8 cellular contexts compared by ENCODE assay signal in genomic region chr1:225480825-225481434, GRCh38. TPM values are rescaled to one million over a fixed set of nuclear protein-coding genes. Genes with fewer than 3 reads are reported as not detected.
DNase-seq lines count a peak whose midpoint lies in the region; ATAC-seq and TF ChIP-seq lines count a peak whose summit lies in the region.

No MANE protein-coding gene starts in this region.

- no peaks in the 10 kb centered on the region for H3K79me2 ChIP-seq in OCI-LY3 (ENCODE audit: low read length)

- peak overlapping the region; percentile 49; the same call in 1 of the 2 replicates for H2AFZ ChIP-seq in OCI-LY3 (ENCODE audit: low read depth, low read length)

- 0 out of 2 replicates have a peak overlapping the region, but pooled peaks have one; percentile 4 for H3K4me3 ChIP-seq in OCI-LY3 (ENCODE audit: low read length)
- H3K4me3 ChIP-seq in astrocyte of the cerebellum (ENCODE audit: low read depth, low read length), result no peak overlapping the region
- H3K4me3 ChIP-seq in left lung, result no peak overlapping the region
- H3K4me3 ChIP-seq in tibial nerve, result no peak overlapping the region

- intact Hi-C loops in left lung (cut with DNase I), result no loop called here

- peaks cover 12% of the 10 kb centered on the region for H3K4me1 ChIP-seq in OCI-LY3 (ENCODE audit: low read length)
- H3K4me1 ChIP-seq in left lung, result no peaks in the 10 kb centered on the region
- peaks cover 0 to 12% (median 0%) of the 10 kb centered on the region in 4 donors for H3K4me1 ChIP-seq in tibial nerve

- H3K27me3 ChIP-seq in OCI-LY3 (ENCODE audit: low read depth, low read length), result peaks cover 46% of the 10 kb centered on the region
- H3K27me3 ChIP-seq in left lung, result peaks cover 0 to 4% of the 10 kb centered on the region in 2 donors
- H3K27me3 ChIP-seq in tibial nerve, result no peaks in the 10 kb centered on the region

- TF ChIP-seq CTCF in OCI-LY3 (IDR thresholded peaks at IDR 0.05; ENCODE audit: low read depth, low read length), result peak; percentile 99
- TF ChIP-seq CTCF in astrocyte of the cerebellum (IDR thresholded peaks at IDR 0.05; ENCODE audit: low read depth, low read length, missing control alignments), result peak; percentile 88
- peak; percentile 69 to 73 for TF ChIP-seq CTCF in left lung (IDR thresholded peaks at IDR 0.05)
- peak in 3 of 5 experiments; percentile 25 to 76 (median 53) for TF ChIP-seq CTCF in tibial nerve (IDR thresholded peaks at IDR 0.05)

- H3K36me3 ChIP-seq in OCI-LY3 (replicated peaks; ENCODE audit: low read depth, low read length) (no peaks in the 10 kb centered on the region), left lung (no peaks in the 10 kb centered on the region), tibial nerve (no peaks in the 10 kb centered on the region)

- no peaks in the 10 kb centered on the region for H3K9me3 ChIP-seq in OCI-LY3 (ENCODE audit: insufficient read depth, low read length)
- H3K9me3 ChIP-seq in left lung, result no peaks in the 10 kb centered on the region
- H3K9me3 ChIP-seq in tibial nerve, result no peaks in the 10 kb centered on the region

- 57 to 69% methylated on average over 6 of the region's 6 CpGs for WGBS in tibial nerve, 2 donors

- peak overlapping the region; percentile 52 for H3K4me2 ChIP-seq in OCI-LY3 (ENCODE audit: low read length)

- no peak for TF ChIP-seq EP300 in tibial nerve (IDR thresholded peaks at IDR 0.05)

- DNase-seq in ELR (ENCODE audit: low read depth), result peak; percentile 46
- DNase-seq in HT1080 (ENCODE audit: low read depth), result peak; percentile 28
- no peak for DNase-seq in astrocyte of the cerebellum (ENCODE audit: low read depth)
- DNase-seq in left lung, result no peak
- DNase-seq in tibial nerve (ENCODE audit: low spot score in 2 of 2), result no peak
- no peak for DNase-seq in H4 (ENCODE audit: low spot score)

- H4K20me1 ChIP-seq in OCI-LY3 (ENCODE audit: insufficient read depth, low read length), result no peaks in the 10 kb centered on the region

- in situ Hi-C loops in astrocyte of the cerebellum (cut with HindIII; ENCODE audit: low sequenced_read_pairs), result no loop called here

- H3K9ac ChIP-seq in OCI-LY3 (ENCODE audit: low read length), result no peak overlapping the region

- H3K27ac ChIP-seq in OCI-LY3 (ENCODE audit: low read length) (no peak overlapping the region), left lung (no peak overlapping the region), tibial nerve (no peak overlapping the region)

- no peak for TF ChIP-seq POLR2A in tibial nerve (IDR thresholded peaks at IDR 0.05)

- ATAC-seq in GM21515 (IDR thresholded peaks at IDR 0.05; ENCODE audit: unreplicated experiment) (peak; percentile 84), left lung (peak; percentile 87)

RNA-seq across cellular contexts. Expression of gene LBR, which starts 53.1 kb away (rescaled TPM):
- 37.8 and 45.9 TPM in 2 replicates for total RNA-seq in HT1080 (2014; rRNA removed; shearing (Covaris generic))
- 63.9 and 74.8 TPM in 2 replicates for polyA plus RNA-seq in HT1080 (2015; cell fraction: cytosol; rRNA removed)
- 127 and 140 TPM in 2 replicates for polyA plus RNA-seq in HT1080 (2015; cell fraction: nucleus; rRNA removed)
- total RNA-seq in left lung, result 10 to 100 TPM; 42.4 to 75.0 TPM
- total RNA-seq in tibial nerve, result 10 to 100 TPM; 17.7 to 30.8 (median 25.1) TPM
- total RNA-seq in H4 (2014; rRNA removed; shearing (Covaris generic)), result 50.3 and 54.7 TPM in 2 replicates

Comparison
In these comparisons a context has a peak if more than half of its experiments do, and no peak if none do; other contexts are left out.
1. DNase-seq: peak in ELR (single experiment) and HT1080 (single experiment); none in astrocyte of the cerebellum (single experiment), left lung (0 of 2), tibial nerve (0 of 2) and H4 (single experiment).
2. Peak in every context shown above with its lines, with median percentiles within 50 percentile points of each other: CTCF ChIP-seq.